ENCODE assay signal across 1 cellular context in the genomic region with DNA sequence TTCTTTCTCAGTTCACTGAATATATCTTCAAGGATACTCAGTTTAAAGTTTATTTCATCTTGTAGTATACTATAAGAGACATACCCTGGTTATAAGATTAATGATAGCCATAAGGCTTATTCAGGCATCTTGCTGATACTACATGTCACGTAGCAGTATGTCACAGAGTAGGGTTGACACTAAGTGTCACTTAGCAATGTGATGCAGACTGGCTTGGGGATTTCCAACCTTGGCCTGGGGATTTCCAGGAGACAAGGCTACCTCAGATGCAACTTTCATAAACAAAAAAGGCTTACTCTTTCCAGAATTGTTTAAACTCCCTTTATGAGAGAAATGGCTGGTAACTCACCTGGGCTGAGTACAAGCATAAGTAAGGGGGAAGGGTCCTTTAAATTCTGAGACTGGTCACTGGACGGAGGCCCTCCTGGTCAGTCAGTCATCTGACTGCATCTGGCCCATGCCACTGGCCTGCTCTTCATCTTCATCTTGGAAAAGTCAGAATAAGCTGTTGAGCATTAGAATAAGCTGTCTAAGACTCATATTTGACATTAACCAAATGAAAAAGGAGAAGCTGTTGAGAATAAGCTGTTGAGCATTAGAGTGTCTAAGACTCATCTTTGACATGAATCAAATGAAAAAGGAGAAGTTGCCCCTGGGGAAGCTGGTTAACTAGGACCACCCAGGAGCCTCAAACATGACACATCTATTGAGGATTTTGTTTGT.
TF ChIP-seq lines count a peak whose summit lies in the region.

No MANE protein-coding gene starts in this region.

TF ChIP-seq in WTC11, 78 proteins besides CTCF, POLR2A, EP300 and RAD21 (continued from another document):
- TF ChIP-seq, protein P1, sequence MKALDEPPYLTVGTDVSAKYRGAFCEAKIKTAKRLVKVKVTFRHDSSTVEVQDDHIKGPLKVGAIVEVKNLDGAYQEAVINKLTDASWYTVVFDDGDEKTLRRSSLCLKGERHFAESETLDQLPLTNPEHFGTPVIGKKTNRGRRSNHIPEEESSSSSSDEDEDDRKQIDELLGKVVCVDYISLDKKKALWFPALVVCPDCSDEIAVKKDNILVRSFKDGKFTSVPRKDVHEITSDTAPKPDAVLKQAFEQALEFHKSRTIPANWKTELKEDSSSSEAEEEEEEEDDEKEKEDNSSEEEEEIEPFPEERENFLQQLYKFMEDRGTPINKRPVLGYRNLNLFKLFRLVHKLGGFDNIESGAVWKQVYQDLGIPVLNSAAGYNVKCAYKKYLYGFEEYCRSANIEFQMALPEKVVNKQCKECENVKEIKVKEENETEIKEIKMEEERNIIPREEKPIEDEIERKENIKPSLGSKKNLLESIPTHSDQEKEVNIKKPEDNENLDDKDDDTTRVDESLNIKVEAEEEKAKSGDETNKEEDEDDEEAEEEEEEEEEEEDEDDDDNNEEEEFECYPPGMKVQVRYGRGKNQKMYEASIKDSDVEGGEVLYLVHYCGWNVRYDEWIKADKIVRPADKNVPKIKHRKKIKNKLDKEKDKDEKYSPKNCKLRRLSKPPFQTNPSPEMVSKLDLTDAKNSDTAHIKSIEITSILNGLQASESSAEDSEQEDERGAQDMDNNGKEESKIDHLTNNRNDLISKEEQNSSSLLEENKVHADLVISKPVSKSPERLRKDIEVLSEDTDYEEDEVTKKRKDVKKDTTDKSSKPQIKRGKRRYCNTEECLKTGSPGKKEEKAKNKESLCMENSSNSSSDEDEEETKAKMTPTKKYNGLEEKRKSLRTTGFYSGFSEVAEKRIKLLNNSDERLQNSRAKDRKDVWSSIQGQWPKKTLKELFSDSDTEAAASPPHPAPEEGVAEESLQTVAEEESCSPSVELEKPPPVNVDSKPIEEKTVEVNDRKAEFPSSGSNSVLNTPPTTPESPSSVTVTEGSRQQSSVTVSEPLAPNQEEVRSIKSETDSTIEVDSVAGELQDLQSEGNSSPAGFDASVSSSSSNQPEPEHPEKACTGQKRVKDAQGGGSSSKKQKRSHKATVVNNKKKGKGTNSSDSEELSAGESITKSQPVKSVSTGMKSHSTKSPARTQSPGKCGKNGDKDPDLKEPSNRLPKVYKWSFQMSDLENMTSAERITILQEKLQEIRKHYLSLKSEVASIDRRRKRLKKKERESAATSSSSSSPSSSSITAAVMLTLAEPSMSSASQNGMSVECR (CRISPR knock-in tag; IDR thresholded peaks at IDR 0.05; ENCODE audit: borderline replicate concordance): no peak
- TF ChIP-seq ZBTB21 (CRISPR knock-in tag; IDR thresholded peaks at IDR 0.05; ENCODE audit: borderline replicate concordance): no peak
- no peak for TF ChIP-seq ZNF219 (CRISPR knock-in tag; IDR thresholded peaks at IDR 0.05; ENCODE audit: borderline replicate concordance)
- no peak for TF ChIP-seq IRF2 (CRISPR knock-in tag; IDR thresholded peaks at IDR 0.05; ENCODE audit: borderline replicate concordance, low read depth)
- TF ChIP-seq, protein P2, sequence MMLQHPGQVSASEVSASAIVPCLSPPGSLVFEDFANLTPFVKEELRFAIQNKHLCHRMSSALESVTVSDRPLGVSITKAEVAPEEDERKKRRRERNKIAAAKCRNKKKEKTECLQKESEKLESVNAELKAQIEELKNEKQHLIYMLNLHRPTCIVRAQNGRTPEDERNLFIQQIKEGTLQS (CRISPR knock-in tag; conservative IDR thresholded peaks at IDR 0.05): no peak
- TF ChIP-seq, protein P3, sequence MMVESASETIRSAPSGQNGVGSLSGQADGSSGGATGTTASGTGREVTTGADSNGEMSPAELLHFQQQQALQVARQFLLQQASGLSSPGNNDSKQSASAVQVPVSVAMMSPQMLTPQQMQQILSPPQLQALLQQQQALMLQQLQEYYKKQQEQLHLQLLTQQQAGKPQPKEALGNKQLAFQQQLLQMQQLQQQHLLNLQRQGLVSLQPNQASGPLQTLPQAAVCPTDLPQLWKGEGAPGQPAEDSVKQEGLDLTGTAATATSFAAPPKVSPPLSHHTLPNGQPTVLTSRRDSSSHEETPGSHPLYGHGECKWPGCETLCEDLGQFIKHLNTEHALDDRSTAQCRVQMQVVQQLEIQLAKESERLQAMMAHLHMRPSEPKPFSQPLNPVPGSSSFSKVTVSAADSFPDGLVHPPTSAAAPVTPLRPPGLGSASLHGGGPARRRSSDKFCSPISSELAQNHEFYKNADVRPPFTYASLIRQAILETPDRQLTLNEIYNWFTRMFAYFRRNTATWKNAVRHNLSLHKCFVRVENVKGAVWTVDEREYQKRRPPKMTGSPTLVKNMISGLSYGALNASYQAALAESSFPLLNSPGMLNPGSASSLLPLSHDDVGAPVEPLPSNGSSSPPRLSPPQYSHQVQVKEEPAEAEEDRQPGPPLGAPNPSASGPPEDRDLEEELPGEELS (CRISPR knock-in tag; IDR thresholded peaks at IDR 0.05): no peak
- TF ChIP-seq RORB (CRISPR knock-in tag; IDR thresholded peaks at IDR 0.05): no peak
- TF ChIP-seq MXD4 (CRISPR knock-in tag; IDR thresholded peaks at IDR 0.05; ENCODE audit: borderline replicate concordance): no peak
- TF ChIP-seq NR2C2 (CRISPR knock-in tag; IDR thresholded peaks at IDR 0.05): no peak
- no peak for TF ChIP-seq ETV6 (CRISPR knock-in tag; IDR thresholded peaks at IDR 0.05)
